In genomic region chr2:29114514-29114840, GRCh38 we compare ENCODE assay signal across 8 cellular contexts. TPM values are rescaled to one million over a fixed set of nuclear protein-coding genes. Genes with fewer than 3 reads are reported as not detected.
DNase-seq lines count a peak whose midpoint lies in the region; ATAC-seq and TF ChIP-seq lines count a peak whose summit lies in the region.

No MANE protein-coding gene starts in this region.

- H3K36me3 Mint-ChIP-seq in activated naive CD8-positive, alpha-beta T cell treated with anti-CD3 and anti-CD28 coated beads, Interleukin-2, amount 50 U/mL, for 24 hours (ENCODE audit: low read depth), result peaks cover 2% of the 10 kb centered on the region

- no peak for ATAC-seq in activated naive CD8-positive, alpha-beta T cell treated with anti-CD3 and anti-CD28 coated beads, Interleukin-2, amount 50 U/mL, for 24 hours
- ATAC-seq in left lung (no peak), thoracic aorta (ENCODE audit: insufficient number of reproducible peaks, low FRiP score, low read depth) (no peak), GM18909 (IDR thresholded peaks at IDR 0.05; ENCODE audit: poor library complexity, unreplicated experiment) (no peak)

- peak overlapping the region; percentile 84 for H3K4me3 Mint-ChIP-seq in activated naive CD8-positive, alpha-beta T cell treated with anti-CD3 and anti-CD28 coated beads, Interleukin-2, amount 50 U/mL, for 24 hours

- peak overlapping the region; percentile 96 for H3K27ac Mint-ChIP-seq in activated naive CD8-positive, alpha-beta T cell treated with anti-CD3 and anti-CD28 coated beads, Interleukin-2, amount 50 U/mL, for 24 hours

- H3K4me1 ChIP-seq in left lung (peaks cover 7 to 43% of the 10 kb centered on the region in 2 donors), thoracic aorta (ENCODE audit: control insufficient read depth in 1 of 2, low read depth in 2 of 2) (peaks cover 13 to 33% of the 10 kb centered on the region in 2 donors)

- intact Hi-C loops in left lung (cut with DNase I), result no loop called here

- no peaks in the 10 kb centered on the region for H3K9me3 Mint-ChIP-seq in activated naive CD8-positive, alpha-beta T cell treated with anti-CD3 and anti-CD28 coated beads, Interleukin-2, amount 50 U/mL, for 24 hours

- H3K36me3 ChIP-seq in left lung (no peaks in the 10 kb centered on the region), thoracic aorta (no peaks in the 10 kb centered on the region)

- H3K27me3 Mint-ChIP-seq in activated naive CD8-positive, alpha-beta T cell treated with anti-CD3 and anti-CD28 coated beads, Interleukin-2, amount 50 U/mL, for 24 hours, result peaks cover 7% of the 10 kb centered on the region

- H3K27me3 ChIP-seq in left lung (peaks cover 0 to 26% of the 10 kb centered on the region in 2 donors), thoracic aorta (replicated peaks; ENCODE audit: insufficient read depth) (no peaks in the 10 kb centered on the region)

- peak overlapping the region; percentile 84 to 92 for H3K27ac ChIP-seq in left lung
- peak overlapping the region; percentile 44 to 71 for H3K27ac ChIP-seq in thoracic aorta

- H3K9me3 ChIP-seq in left lung (no peaks in the 10 kb centered on the region), thoracic aorta (no peaks in the 10 kb centered on the region)

- H3K4me1 Mint-ChIP-seq in activated naive CD8-positive, alpha-beta T cell treated with anti-CD3 and anti-CD28 coated beads, Interleukin-2, amount 50 U/mL, for 24 hours, result peaks cover 48% of the 10 kb centered on the region

- DNase-seq in DMS53 (lab: John Stamatoyannopoulos, UW), result peak; percentile 52
- DNase-seq in DMS53 treated with DMSO at 0.1 percent for 48 hours (lab: John Stamatoyannopoulos, UW; ENCODE audit: unreplicated experiment), result no peak
- peak; percentile 8 for DNase-seq in activated naive CD8-positive, alpha-beta T cell treated with anti-CD3 and anti-CD28 coated beads, Interleukin-2, amount 50 U/mL, for 24 hours
- no peak for DNase-seq in left lung
- DNase-seq in thoracic aorta (ENCODE audit: low spot score), result no peak
- DNase-seq in midbrain (lab: John Stamatoyannopoulos, UW), result no peak
- no peak for DNase-seq in hepatic stellate cell (ENCODE audit: low spot score)

- TF ChIP-seq CTCF in left lung (IDR thresholded peaks at IDR 0.05) (no peak), thoracic aorta (IDR thresholded peaks at IDR 0.05) (no peak)

- H3K4me3 ChIP-seq in left lung (peak overlapping the region in 1 of 2 donors; percentile 53), thoracic aorta (peak overlapping the region; percentile 83)

RNA-seq across cellular contexts. Expression of gene CLIP4, which starts 0.7 kb away (rescaled TPM):
- total RNA-seq in left lung (10 to 100 TPM; 40.1 to 49.2 TPM), thoracic aorta (10 to 100 TPM; 31.3 to 54.0 TPM)

RNA-seq across cellular contexts. Expression of gene PCARE, which starts 40.2 kb away (rescaled TPM):
- total RNA-seq in left lung (under 1 TPM; 0.05 to 0.23 TPM), thoracic aorta (not detected)

Comparison
In these comparisons a context has a peak if more than half of its experiments do, and no peak if none do; other contexts are left out.
1. DNase-seq: peak in DMS53 (single experiment) and activated naive CD8-positive, alpha-beta T cell treated with anti-CD3 and anti-CD28 coated beads, Interleukin-2, amount 50 U/mL, for 24 hours (single experiment); none in DMS53 treated with DMSO at 0.1 percent for 48 hours (single experiment), left lung (0 of 2), thoracic aorta (single experiment), midbrain (single experiment) and hepatic stellate cell (single experiment).